Comparison of ENCODE assay signal across 13 cellular contexts in the genomic region with DNA sequence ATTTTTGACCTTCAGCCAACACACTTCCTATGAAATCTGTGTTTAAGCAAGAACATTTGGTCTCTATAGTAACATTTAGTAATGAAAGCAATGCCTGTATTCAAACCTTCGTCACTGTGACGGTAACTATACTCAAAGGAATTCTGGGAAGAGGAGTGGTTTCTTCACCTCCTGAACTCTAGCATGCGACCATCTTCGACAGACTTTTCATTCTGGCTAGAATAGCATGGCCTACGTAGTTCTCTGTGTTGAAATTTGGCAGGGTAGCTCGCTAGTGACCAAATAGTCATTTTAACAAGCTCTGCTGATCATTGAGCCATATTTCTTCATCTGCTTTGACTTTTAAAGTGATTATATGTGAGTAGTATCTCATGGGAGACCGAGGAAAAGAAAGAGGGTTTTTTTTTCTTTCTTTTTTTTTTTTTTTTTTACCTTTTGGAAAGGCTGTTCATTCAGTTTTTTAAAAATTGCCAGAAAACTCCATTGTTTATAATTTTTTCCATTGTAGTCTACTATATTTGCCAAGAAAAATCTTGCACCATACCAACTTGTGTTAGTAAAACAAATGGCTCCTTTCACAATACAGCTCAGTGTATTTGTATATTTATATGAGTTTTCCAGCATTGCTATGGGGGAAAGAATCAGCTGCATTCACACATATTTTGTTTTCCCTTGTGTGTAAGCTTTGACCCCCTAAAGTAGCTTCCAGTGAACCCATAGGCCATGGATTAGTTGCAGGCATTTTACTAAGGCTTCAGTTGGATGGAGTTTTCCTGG.
A peak's percentile ranks its signal among the peaks of the same experiment; 100 is the strongest.
DNase-seq lines count a peak whose midpoint lies in the region; ATAC-seq and TF ChIP-seq lines count a peak whose summit lies in the region.
"Had no signal": no experiment of that assay in that cellular context is flagged by ENCODE, and none has a peak within 500 bp of the region (broad histone marks: within the 10 kb centered on the region; RNA-seq: fewer than 3 reads in every experiment).

No MANE protein-coding gene starts in this region.

- DNase-seq in AG08396 (ENCODE audit: low spot score) (peak; percentile 47), ascending aorta (ENCODE audit: low spot score in 2 of 2) (peak in 1 of 2 donors; percentile 80), foreskin fibroblast (peak; percentile 6 to 51), osteoblast (ENCODE audit: insufficient read length, low spot score, missing footprints) (no peak), KBM-7 (no peak), foreskin keratinocyte (no peak), SKM-1 treated with dmso at 0.1 percent for 144 hours (lab: John Stamatoyannopoulos, UW; ENCODE audit: unreplicated experiment) (no peak), medulla oblongata (ENCODE audit: extremely low spot score) (no peak)
- DNase-seq: activated CD8-positive, alpha-beta memory T cell treated with anti-CD3 and anti-CD28 coated beads for 24 hours; BE2C; NCI-H2081; stimulated activated CD4-positive, alpha-beta T cell treated with anti-CD3 and anti-CD28 coated beads, Interleukin-4, amount 100 ng/mL, for 4 hours had no signal

- in situ Hi-C loops in KBM-7 (cut with MboI; ENCODE audit: low pct_unique_long_range_greater_than_20kb, low sequenced_read_pairs): no loop called here

- H4K20me1 ChIP-seq in osteoblast (ENCODE audit: insufficient read depth, low read length): no peaks in the 10 kb centered on the region

- H3K27ac ChIP-seq in ascending aorta: peak overlapping the region; percentile 9 to 17
- H3K27ac ChIP-seq in osteoblast (ENCODE audit: low read depth, low read length): peak overlapping the region; percentile 95
- no peak overlapping the region for H3K27ac ChIP-seq in foreskin keratinocyte
- H3K27ac ChIP-seq: neural progenitor cell had no signal

- H3K4me1 ChIP-seq in ascending aorta (no peaks in the 10 kb centered on the region), osteoblast (ENCODE audit: insufficient read depth, low read length) (peaks cover 22% of the 10 kb centered on the region), foreskin keratinocyte (peaks cover 33% of the 10 kb centered on the region)
- H3K4me1 ChIP-seq: BE2C, neural progenitor cell had no signal

- H2AFZ ChIP-seq in osteoblast (ENCODE audit: low read length): no peak overlapping the region
- H2AFZ ChIP-seq: neural progenitor cell had no signal

- H3K27me3 ChIP-seq in ascending aorta (no peaks in the 10 kb centered on the region), osteoblast (ENCODE audit: insufficient read depth, low read length) (no peaks in the 10 kb centered on the region), foreskin keratinocyte (no peaks in the 10 kb centered on the region)
- H3K27me3 ChIP-seq: BE2C, neural progenitor cell had no signal

- H3K9me3 ChIP-seq in ascending aorta: no peaks in the 10 kb centered on the region
- no peaks in the 10 kb centered on the region for H3K9me3 ChIP-seq in osteoblast (ENCODE audit: low read depth, low read length)
- H3K9me3 ChIP-seq: BE2C had no signal

- intact Hi-C loops in ascending aorta (cut with DNase I): no loop called here

- TF ChIP-seq CTCF in ascending aorta (IDR thresholded peaks at IDR 0.05): no peak
- TF ChIP-seq CTCF in foreskin fibroblast (IDR thresholded peaks at IDR 0.05; ENCODE audit: low read depth, low read length): no peak
- no peak for TF ChIP-seq CTCF in osteoblast (IDR thresholded peaks at IDR 0.05; ENCODE audit: extremely low read depth, low read depth, low read length)
- no peak for TF ChIP-seq CTCF in foreskin keratinocyte (conservative IDR thresholded peaks at IDR 0.05)

- H3K79me2 ChIP-seq in osteoblast (ENCODE audit: insufficient read depth, low read length): no peaks in the 10 kb centered on the region

- no peak for ATAC-seq in foreskin keratinocyte

- H3K36me3 ChIP-seq in ascending aorta: no peaks in the 10 kb centered on the region
- H3K36me3 ChIP-seq in osteoblast (ENCODE audit: insufficient read depth, low read length): no peaks in the 10 kb centered on the region
- H3K36me3 ChIP-seq: BE2C, neural progenitor cell had no signal

- H3K4me2 ChIP-seq in osteoblast (ENCODE audit: insufficient read depth, low read length): peak overlapping the region; percentile 18
- H3K4me2 ChIP-seq: neural progenitor cell had no signal

- no peak overlapping the region for H3K4me3 ChIP-seq in ascending aorta
- no peak overlapping the region for H3K4me3 ChIP-seq in foreskin fibroblast (ENCODE audit: low read depth in 1 of 2, low read length in 2 of 2)
- H3K4me3 ChIP-seq in osteoblast (ENCODE audit: insufficient read depth, low read length): no peak overlapping the region
- H3K4me3 ChIP-seq: neural progenitor cell had no signal

Comparison
In these comparisons a context has a peak if more than half of its experiments do, and no peak if none do; other contexts are left out.
1. DNase-seq: peak in AG08396 (single experiment) and foreskin fibroblast (2 of 2); none in osteoblast (single experiment), KBM-7 (single experiment), foreskin keratinocyte (0 of 2), SKM-1 treated with dmso at 0.1 percent for 144 hours (single experiment) and medulla oblongata (single experiment).